1 cellular context compared by ENCODE assay signal in the genomic region with DNA sequence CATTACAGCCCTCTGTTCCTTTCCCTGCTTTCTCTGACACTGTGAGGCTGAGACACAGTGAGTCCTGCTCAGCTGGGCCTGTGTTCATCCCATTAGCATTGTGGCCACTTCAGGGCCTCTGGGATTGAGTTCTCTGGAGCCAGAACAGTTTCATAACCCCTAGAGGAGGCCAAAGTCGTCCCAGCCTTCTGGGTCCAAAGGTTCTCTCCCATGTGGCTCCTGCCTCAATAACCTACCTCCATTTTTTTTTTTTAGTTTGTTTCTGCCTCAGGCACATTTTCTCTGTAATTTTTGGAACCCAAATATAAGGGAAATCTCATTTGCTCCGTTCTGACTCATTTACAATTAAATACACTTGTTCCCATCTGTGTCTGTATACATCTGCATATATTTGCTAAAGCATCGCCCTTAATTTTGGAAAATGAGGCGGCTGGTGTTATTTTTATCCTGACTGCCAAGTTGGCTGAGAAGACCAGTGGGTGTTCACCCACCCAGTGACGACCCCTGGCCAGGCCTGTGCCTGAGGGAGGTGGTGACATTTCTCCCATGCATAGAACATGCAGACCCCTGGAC.
TF ChIP-seq lines count a peak whose summit lies in the region.

No MANE protein-coding gene starts in this region.

TF ChIP-seq in HepG2, 621 proteins besides CTCF, POLR2A, EP300 and RAD21 (continued from another document and continues in another):
- TF ChIP-seq, protein P1, sequence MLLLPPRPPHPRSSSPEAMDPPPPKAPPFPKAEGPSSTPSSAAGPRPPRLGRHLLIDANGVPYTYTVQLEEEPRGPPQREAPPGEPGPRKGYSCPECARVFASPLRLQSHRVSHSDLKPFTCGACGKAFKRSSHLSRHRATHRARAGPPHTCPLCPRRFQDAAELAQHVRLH (CRISPR knock-in tag; IDR thresholded peaks at IDR 0.05; ENCODE audit: borderline replicate concordance, low read depth): 0 out of 2 replicates have a peak, but pooled peaks have one; percentile 16
- no peak for TF ChIP-seq ZNF83 (CRISPR knock-in tag; IDR thresholded peaks at IDR 0.05; ENCODE audit: borderline replicate concordance)
- no peak for TF ChIP-seq THYN1 (CRISPR knock-in tag; IDR thresholded peaks at IDR 0.05; ENCODE audit: borderline replicate concordance, low read depth)
- TF ChIP-seq HNF4G (IDR thresholded peaks at IDR 0.05; ENCODE audit: borderline replicate concordance, low read depth, low read length): peak; percentile 95
- peak; percentile 82; the same call in 1 of the 2 replicates for TF ChIP-seq HNF4G (CRISPR knock-in tag; IDR thresholded peaks at IDR 0.05; ENCODE audit: borderline replicate concordance, low read depth)
- TF ChIP-seq SUZ12 (IDR thresholded peaks at IDR 0.05; ENCODE audit: low read depth, low read length): no peak
- TF ChIP-seq, protein P2, sequence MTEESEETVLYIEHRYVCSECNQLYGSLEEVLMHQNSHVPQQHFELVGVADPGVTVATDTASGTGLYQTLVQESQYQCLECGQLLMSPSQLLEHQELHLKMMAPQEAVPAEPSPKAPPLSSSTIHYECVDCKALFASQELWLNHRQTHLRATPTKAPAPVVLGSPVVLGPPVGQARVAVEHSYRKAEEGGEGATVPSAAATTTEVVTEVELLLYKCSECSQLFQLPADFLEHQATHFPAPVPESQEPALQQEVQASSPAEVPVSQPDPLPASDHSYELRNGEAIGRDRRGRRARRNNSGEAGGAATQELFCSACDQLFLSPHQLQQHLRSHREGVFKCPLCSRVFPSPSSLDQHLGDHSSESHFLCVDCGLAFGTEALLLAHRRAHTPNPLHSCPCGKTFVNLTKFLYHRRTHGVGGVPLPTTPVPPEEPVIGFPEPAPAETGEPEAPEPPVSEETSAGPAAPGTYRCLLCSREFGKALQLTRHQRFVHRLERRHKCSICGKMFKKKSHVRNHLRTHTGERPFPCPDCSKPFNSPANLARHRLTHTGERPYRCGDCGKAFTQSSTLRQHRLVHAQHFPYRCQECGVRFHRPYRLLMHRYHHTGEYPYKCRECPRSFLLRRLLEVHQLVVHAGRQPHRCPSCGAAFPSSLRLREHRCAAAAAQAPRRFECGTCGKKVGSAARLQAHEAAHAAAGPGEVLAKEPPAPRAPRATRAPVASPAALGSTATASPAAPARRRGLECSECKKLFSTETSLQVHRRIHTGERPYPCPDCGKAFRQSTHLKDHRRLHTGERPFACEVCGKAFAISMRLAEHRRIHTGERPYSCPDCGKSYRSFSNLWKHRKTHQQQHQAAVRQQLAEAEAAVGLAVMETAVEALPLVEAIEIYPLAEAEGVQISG (CRISPR knock-in tag; IDR thresholded peaks at IDR 0.05): no peak
- 0 out of 2 replicates have a peak, but pooled peaks have one; percentile 27 for TF ChIP-seq SOX5 (CRISPR knock-in tag; IDR thresholded peaks at IDR 0.05; ENCODE audit: borderline replicate concordance)
- no peak for TF ChIP-seq CC2D1A (CRISPR knock-in tag; IDR thresholded peaks at IDR 0.05)
- TF ChIP-seq ZNF441 (CRISPR knock-in tag; IDR thresholded peaks at IDR 0.05; ENCODE audit: borderline replicate concordance): no peak
- no peak for TF ChIP-seq TCF12 (IDR thresholded peaks at IDR 0.05)
- no peak for TF ChIP-seq TCF12 (CRISPR knock-in tag; IDR thresholded peaks at IDR 0.05)
- peak; percentile 70; the same call in 1 of the 2 replicates for TF ChIP-seq CHD4 (IDR thresholded peaks at IDR 0.05; ENCODE audit: borderline replicate concordance, low read length)
- TF ChIP-seq ZMYM3 (CRISPR knock-in tag; IDR thresholded peaks at IDR 0.05): no peak; the same call in 1 of the 2 replicates
- no peak for TF ChIP-seq ONECUT2 (CRISPR knock-in tag; IDR thresholded peaks at IDR 0.05)
- no peak for TF ChIP-seq CAMTA2 (CRISPR knock-in tag; IDR thresholded peaks at IDR 0.05; ENCODE audit: borderline replicate concordance)
- no peak for TF ChIP-seq KLF6 (CRISPR knock-in tag; IDR thresholded peaks at IDR 0.05)
- TF ChIP-seq, protein P3, sequence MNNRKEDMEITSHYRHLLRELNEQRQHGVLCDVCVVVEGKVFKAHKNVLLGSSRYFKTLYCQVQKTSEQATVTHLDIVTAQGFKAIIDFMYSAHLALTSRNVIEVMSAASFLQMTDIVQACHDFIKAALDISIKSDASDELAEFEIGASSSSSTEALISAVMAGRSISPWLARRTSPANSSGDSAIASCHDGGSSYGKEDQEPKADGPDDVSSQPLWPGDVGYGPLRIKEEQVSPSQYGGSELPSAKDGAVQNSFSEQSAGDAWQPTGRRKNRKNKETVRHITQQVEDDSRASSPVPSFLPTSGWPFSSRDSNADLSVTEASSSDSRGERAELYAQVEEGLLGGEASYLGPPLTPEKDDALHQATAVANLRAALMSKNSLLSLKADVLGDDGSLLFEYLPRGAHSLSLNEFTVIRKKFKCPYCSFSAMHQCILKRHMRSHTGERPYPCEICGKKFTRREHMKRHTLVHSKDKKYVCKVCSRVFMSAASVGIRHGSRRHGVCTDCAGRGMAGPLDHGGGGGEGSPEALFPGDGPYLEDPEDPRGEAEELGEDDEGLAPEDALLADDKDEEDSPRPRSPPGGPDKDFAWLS (CRISPR knock-in tag; IDR thresholded peaks at IDR 0.05; ENCODE audit: borderline replicate concordance): no peak
- TF ChIP-seq YY1 (IDR thresholded peaks at IDR 0.05; ENCODE audit: insufficient read depth, insufficient replicate concordance, low read depth, low read length): peak; percentile 39
- TF ChIP-seq XRCC5 (optimal IDR thresholded peaks at IDR 0.05; ENCODE audit: low read length): peak; percentile 1
- TF ChIP-seq HES4 (CRISPR knock-in tag; IDR thresholded peaks at IDR 0.05; ENCODE audit: borderline replicate concordance): no peak
- TF ChIP-seq ZSCAN22 (CRISPR knock-in tag; IDR thresholded peaks at IDR 0.05): no peak
- peak; percentile 64; the same call in 1 of the 2 replicates for TF ChIP-seq KDM6A (CRISPR knock-in tag; IDR thresholded peaks at IDR 0.05; ENCODE audit: low read depth)
- TF ChIP-seq, protein P4, sequence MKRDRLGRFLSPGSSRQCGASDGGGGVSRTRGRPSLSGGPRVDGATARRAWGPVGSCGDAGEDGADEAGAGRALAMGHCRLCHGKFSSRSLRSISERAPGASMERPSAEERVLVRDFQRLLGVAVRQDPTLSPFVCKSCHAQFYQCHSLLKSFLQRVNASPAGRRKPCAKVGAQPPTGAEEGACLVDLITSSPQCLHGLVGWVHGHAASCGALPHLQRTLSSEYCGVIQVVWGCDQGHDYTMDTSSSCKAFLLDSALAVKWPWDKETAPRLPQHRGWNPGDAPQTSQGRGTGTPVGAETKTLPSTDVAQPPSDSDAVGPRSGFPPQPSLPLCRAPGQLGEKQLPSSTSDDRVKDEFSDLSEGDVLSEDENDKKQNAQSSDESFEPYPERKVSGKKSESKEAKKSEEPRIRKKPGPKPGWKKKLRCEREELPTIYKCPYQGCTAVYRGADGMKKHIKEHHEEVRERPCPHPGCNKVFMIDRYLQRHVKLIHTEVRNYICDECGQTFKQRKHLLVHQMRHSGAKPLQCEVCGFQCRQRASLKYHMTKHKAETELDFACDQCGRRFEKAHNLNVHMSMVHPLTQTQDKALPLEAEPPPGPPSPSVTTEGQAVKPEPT (CRISPR knock-in tag; IDR thresholded peaks at IDR 0.05; ENCODE audit: low read depth): no peak
- TF ChIP-seq, protein P5, sequence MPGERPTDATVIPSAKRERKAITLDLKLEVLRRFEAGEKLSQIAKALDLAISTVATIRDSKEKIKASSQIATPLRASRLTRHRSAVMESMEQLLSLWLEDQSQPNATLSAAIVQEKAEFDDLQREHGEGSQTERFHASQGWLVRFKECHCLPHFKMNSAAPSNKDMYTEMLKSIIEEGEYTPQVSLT (CRISPR knock-in tag; IDR thresholded peaks at IDR 0.05; ENCODE audit: borderline replicate concordance, low read depth): no peak
- no peak for TF ChIP-seq SMARCC2 (IDR thresholded peaks at IDR 0.05)
- TF ChIP-seq, protein P6, sequence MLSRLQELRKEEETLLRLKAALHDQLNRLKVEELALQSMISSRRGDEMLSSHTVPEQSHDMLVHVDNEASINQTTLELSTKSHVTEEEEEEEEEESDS (CRISPR knock-in tag; IDR thresholded peaks at IDR 0.05; ENCODE audit: borderline replicate concordance): 0 out of 2 replicates have a peak, but pooled peaks have one; percentile 35
- TF ChIP-seq FLYWCH1 (CRISPR knock-in tag; IDR thresholded peaks at IDR 0.05): no peak
- TF ChIP-seq, protein P7, sequence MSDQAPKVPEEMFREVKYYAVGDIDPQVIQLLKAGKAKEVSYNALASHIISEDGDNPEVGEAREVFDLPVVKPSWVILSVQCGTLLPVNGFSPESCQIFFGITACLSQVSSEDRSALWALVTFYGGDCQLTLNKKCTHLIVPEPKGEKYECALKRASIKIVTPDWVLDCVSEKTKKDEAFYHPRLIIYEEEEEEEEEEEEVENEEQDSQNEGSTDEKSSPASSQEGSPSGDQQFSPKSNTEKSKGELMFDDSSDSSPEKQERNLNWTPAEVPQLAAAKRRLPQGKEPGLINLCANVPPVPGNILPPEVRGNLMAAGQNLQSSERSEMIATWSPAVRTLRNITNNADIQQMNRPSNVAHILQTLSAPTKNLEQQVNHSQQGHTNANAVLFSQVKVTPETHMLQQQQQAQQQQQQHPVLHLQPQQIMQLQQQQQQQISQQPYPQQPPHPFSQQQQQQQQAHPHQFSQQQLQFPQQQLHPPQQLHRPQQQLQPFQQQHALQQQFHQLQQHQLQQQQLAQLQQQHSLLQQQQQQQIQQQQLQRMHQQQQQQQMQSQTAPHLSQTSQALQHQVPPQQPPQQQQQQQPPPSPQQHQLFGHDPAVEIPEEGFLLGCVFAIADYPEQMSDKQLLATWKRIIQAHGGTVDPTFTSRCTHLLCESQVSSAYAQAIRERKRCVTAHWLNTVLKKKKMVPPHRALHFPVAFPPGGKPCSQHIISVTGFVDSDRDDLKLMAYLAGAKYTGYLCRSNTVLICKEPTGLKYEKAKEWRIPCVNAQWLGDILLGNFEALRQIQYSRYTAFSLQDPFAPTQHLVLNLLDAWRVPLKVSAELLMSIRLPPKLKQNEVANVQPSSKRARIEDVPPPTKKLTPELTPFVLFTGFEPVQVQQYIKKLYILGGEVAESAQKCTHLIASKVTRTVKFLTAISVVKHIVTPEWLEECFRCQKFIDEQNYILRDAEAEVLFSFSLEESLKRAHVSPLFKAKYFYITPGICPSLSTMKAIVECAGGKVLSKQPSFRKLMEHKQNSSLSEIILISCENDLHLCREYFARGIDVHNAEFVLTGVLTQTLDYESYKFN (CRISPR knock-in tag; conservative IDR thresholded peaks at IDR 0.05): peak; percentile 83
- 0 out of 2 replicates have a peak, but pooled peaks have one; percentile 1 for TF ChIP-seq STAG1 (CRISPR knock-in tag; IDR thresholded peaks at IDR 0.05)
- TF ChIP-seq, protein P8, sequence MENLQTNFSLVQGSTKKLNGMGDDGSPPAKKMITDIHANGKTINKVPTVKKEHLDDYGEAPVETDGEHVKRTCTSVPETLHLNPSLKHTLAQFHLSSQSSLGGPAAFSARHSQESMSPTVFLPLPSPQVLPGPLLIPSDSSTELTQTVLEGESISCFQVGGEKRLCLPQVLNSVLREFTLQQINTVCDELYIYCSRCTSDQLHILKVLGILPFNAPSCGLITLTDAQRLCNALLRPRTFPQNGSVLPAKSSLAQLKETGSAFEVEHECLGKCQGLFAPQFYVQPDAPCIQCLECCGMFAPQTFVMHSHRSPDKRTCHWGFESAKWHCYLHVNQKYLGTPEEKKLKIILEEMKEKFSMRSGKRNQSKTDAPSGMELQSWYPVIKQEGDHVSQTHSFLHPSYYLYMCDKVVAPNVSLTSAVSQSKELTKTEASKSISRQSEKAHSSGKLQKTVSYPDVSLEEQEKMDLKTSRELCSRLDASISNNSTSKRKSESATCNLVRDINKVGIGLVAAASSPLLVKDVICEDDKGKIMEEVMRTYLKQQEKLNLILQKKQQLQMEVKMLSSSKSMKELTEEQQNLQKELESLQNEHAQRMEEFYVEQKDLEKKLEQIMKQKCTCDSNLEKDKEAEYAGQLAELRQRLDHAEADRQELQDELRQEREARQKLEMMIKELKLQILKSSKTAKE (CRISPR knock-in tag; IDR thresholded peaks at IDR 0.05; ENCODE audit: borderline replicate concordance): no peak
- TF ChIP-seq, protein P9, sequence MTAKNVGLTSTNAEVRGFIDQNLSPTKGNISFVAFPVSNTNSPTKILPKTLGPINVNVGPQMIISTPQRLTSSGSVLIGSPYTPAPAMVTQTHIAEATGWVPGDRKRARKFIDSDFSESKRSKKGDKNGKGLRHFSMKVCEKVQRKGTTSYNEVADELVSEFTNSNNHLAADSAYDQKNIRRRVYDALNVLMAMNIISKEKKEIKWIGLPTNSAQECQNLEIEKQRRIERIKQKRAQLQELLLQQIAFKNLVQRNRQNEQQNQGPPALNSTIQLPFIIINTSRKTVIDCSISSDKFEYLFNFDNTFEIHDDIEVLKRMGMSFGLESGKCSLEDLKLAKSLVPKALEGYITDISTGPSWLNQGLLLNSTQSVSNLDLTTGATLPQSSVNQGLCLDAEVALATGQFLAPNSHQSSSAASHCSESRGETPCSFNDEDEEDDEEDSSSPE (CRISPR knock-in tag; IDR thresholded peaks at IDR 0.05): peak; percentile 47; the same call in 1 of the 2 replicates
- TF ChIP-seq ZNF556 (CRISPR knock-in tag; IDR thresholded peaks at IDR 0.05; ENCODE audit: borderline replicate concordance): peak; percentile 54; the same call in 1 of the 2 replicates
- TF ChIP-seq, protein P10, sequence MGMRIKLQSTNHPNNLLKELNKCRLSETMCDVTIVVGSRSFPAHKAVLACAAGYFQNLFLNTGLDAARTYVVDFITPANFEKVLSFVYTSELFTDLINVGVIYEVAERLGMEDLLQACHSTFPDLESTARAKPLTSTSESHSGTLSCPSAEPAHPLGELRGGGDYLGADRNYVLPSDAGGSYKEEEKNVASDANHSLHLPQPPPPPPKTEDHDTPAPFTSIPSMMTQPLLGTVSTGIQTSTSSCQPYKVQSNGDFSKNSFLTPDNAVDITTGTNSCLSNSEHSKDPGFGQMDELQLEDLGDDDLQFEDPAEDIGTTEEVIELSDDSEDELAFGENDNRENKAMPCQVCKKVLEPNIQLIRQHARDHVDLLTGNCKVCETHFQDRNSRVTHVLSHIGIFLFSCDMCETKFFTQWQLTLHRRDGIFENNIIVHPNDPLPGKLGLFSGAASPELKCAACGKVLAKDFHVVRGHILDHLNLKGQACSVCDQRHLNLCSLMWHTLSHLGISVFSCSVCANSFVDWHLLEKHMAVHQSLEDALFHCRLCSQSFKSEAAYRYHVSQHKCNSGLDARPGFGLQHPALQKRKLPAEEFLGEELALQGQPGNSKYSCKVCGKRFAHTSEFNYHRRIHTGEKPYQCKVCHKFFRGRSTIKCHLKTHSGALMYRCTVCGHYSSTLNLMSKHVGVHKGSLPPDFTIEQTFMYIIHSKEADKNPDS (CRISPR knock-in tag; IDR thresholded peaks at IDR 0.05): no peak
- no peak for TF ChIP-seq ZNF619 (CRISPR knock-in tag; IDR thresholded peaks at IDR 0.05)
- peak; percentile 55; the same call in 1 of the 2 replicates for TF ChIP-seq KAT8 (CRISPR knock-in tag; IDR thresholded peaks at IDR 0.05)
- TF ChIP-seq, protein P11, sequence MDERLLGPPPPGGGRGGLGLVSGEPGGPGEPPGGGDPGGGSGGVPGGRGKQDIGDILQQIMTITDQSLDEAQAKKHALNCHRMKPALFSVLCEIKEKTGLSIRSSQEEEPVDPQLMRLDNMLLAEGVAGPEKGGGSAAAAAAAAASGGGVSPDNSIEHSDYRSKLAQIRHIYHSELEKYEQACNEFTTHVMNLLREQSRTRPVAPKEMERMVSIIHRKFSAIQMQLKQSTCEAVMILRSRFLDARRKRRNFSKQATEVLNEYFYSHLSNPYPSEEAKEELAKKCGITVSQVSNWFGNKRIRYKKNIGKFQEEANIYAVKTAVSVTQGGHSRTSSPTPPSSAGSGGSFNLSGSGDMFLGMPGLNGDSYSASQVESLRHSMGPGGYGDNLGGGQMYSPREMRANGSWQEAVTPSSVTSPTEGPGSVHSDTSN (CRISPR knock-in tag; IDR thresholded peaks at IDR 0.05): no peak
